ENCODE assay signal across 8 cellular contexts in genomic region chr15:90191795-90192494, GRCh38. TPM values are rescaled to one million over a fixed set of nuclear protein-coding genes. Genes with fewer than 3 reads are reported as not detected.
DNase-seq lines count a peak whose midpoint lies in the region; ATAC-seq, FAIRE-seq and TF ChIP-seq lines count a peak whose summit lies in the region.

No MANE protein-coding gene starts in this region.

- in situ Hi-C loops in K562 (cut with MboI), result no loop called here

- no peak overlapping the region for H2AFZ ChIP-seq in K562 (ENCODE audit: low read depth, low read length)

- H3K4me3 ChIP-seq in K562, result no peak overlapping the region
- H3K4me3 ChIP-seq in stomach, result no peak overlapping the region

- H4K20me1 ChIP-seq in K562 (replicated peaks; ENCODE audit: control insufficient read depth, insufficient read depth, low read length), result 0 out of 2 replicates have a peak, but pooled peaks cover 4% of the 10 kb centered on the region

- TF ChIP-seq EP300 in K562 (IDR thresholded peaks at IDR 0.05; ENCODE audit: low read length), result no peak
- TF ChIP-seq EP300 in stomach (IDR thresholded peaks at IDR 0.05), result no peak

- H3K4me1 ChIP-seq in K562 (replicated peaks in 1 of 2; ENCODE audit: control insufficient read depth in 2 of 2, insufficient read depth in 2 of 2, low read length in 2 of 2) (peaks cover 34 to 42% of the 10 kb centered on the region in 2 experiments), stomach (peaks cover 38 to 73% (median 59%) of the 10 kb centered on the region in 4 donors)

- no peaks in the 10 kb centered on the region for H3K9me1 ChIP-seq in K562 (ENCODE audit: control insufficient read depth, insufficient read depth, low read length)

- ATAC-seq in GM21381 (IDR thresholded peaks at IDR 0.05; ENCODE audit: unreplicated experiment) (peak; percentile 55), K562 (peak; percentile 17; the same call in 2 of the 3 replicates), left colon (peak; percentile 85)

- H3K9ac ChIP-seq in K562 (ENCODE audit: insufficient read depth in 1 of 2, low read depth in 2 of 2, low read length in 2 of 2), result peak overlapping the region in 1 of 2 experiments; percentile 86; a peak in 2 of 4 replicates

- H3K36me3 ChIP-seq in KOPT-K1 (ENCODE audit: insufficient read depth, low read length), result no peaks in the 10 kb centered on the region
- H3K36me3 ChIP-seq in K562 (ENCODE audit: control insufficient read depth, insufficient read depth, low read length), result peaks cover 41% of the 10 kb centered on the region; the same call in 2 of the 3 replicates
- peaks cover 0 to 5% (median 0%) of the 10 kb centered on the region in 4 donors for H3K36me3 ChIP-seq in stomach

- DNase-seq in DMS53 treated with DMSO at 0.1 percent for 48 hours (lab: John Stamatoyannopoulos, UW; ENCODE audit: unreplicated experiment), result peak; percentile 26
- DNase-seq in RPMI8226, result peak; percentile 100
- peak; percentile 50 to 80 (median 70) for DNase-seq in K562 (ENCODE audit: extremely low read depth in 1 of 4, low spot score in 3 of 4)
- peak; percentile 93 to 95 for DNase-seq in left colon
- DNase-seq in stomach, result peak; percentile 85
- no peak for DNase-seq in 8988T

- FAIRE-seq in K562 (lab: Jason Lieb, UNC), result no peak

- intact Hi-C loops in K562 (cut with micrococcal nuclease), result no loop called here
- intact Hi-C loops in left colon (cut with DNase I, micrococcal nuclease), result no loop called here
- intact Hi-C loops in stomach (cut with DNase I; ENCODE audit: low total_unique reads), result no loop called here

- H3K27me3 ChIP-seq in K562 (ENCODE audit: control insufficient read depth in 2 of 2, insufficient read depth in 2 of 2, low read length in 2 of 2) (no peaks in the 10 kb centered on the region), stomach (no peaks in the 10 kb centered on the region)

- TF ChIP-seq CTCF in K562 (IDR thresholded peaks at IDR 0.05 in 2 of 3, conservative IDR thresholded peaks at IDR 0.05 in 1 of 3; ENCODE audit: insufficient read depth in 2 of 3, low read depth in 1 of 3, low read length in 3 of 3), result no peak
- TF ChIP-seq CTCF in stomach (IDR thresholded peaks at IDR 0.05), result no peak

- CTCF ChIA-PET in K562 (lab: Yijun Ruan, JAX; ENCODE audit: low intra/inter-chr PET ratio), result no interaction called here

- H3K9me3 ChIP-seq in KOPT-K1 (ENCODE audit: insufficient read depth, low read length, poor library complexity, severe bottlenecking), result no peaks in the 10 kb centered on the region
- no peaks in the 10 kb centered on the region for H3K9me3 ChIP-seq in K562 (replicated peaks; ENCODE audit: control insufficient read depth, insufficient read depth, low read depth, low read length)
- H3K9me3 ChIP-seq in stomach, result no peaks in the 10 kb centered on the region

- TF ChIP-seq RAD21 in K562 (CRISPR knock-in tag; conservative IDR thresholded peaks at IDR 0.05 in 1 of 2, IDR thresholded peaks at IDR 0.05 in 1 of 2), result no peak

- WGBS in K562 (ENCODE audit: insufficient coverage, low coverage, missing lambda C conversion rate), result 51% methylated on average over 6 of the region's 7 CpGs
- WGBS in stomach, 5 donors, result 8 to 24% (median 13%) methylated on average over 6 to 7 of the region's 7 CpGs

- H3K4me2 ChIP-seq in K562 (ENCODE audit: insufficient read depth, low read length), result no peak overlapping the region

- no TSS peak for BruUV-seq in K562 (replicated peaks; lab: Mats Ljungman, UMichigan)

- no peak for TF ChIP-seq POLR2A in K562 (conservative IDR thresholded peaks at IDR 0.05)
- no peak for TF ChIP-seq POLR2A in stomach (IDR thresholded peaks at IDR 0.05)

- H3K27ac ChIP-seq in KOPT-K1 (ENCODE audit: low read depth, low read length, poor library complexity, severe bottlenecking) (peak overlapping the region; percentile 80), K562 (ENCODE audit: extremely low read depth, low read depth, low read length) (no peak overlapping the region; the same call in 2 of the 3 replicates), stomach (peak overlapping the region; percentile 72 to 82 (median 80))

- POLR2A ChIA-PET in K562 (lab: Yijun Ruan, JAX), result interaction anchor here (0.7 to 3.7 kb wide), 5 partner anchors 8 to 15 kb away, joined by 3 to 24 read pairs (median 3); partner anchors contain the start of gene SEMA4B

- H3K79me2 ChIP-seq in K562 (ENCODE audit: control insufficient read depth, insufficient read depth, low read length), result peaks cover 68% of the 10 kb centered on the region

RNA-seq across cellular contexts. Expression of gene SEMA4B, which starts 9.2 kb away (rescaled TPM):
- 229 and 471 TPM in 2 replicates for total RNA-seq in K562 (2011; cell fraction: chromatin; rRNA removed; ENCODE audit: low replicate concordance)
- 275 and 311 TPM in 2 replicates for total RNA-seq in K562 (2011; cell fraction: nucleolus; rRNA removed)
- 234 and 268 TPM in 2 replicates for total RNA-seq in K562 (2011; cell fraction: nucleoplasm; rRNA removed)
- total RNA-seq in K562 (2014; rRNA removed) (11.0 and 38.7 TPM in 2 replicates), K562 (2014; rRNA removed; fragmentation: Illumina TruSeq; extraction: Trizol) (8.5 and 10.7 TPM in 2 replicates), K562 (2015; rRNA removed; fragmentation: Illumina TruSeq; extraction: Trizol) (16.7 and 17.7 TPM in 2 replicates), K562 (2021) (33.6 and 37.9 TPM in 2 replicates), left colon (100 to 1,000 TPM in 1 of 2 donors, 10 to 100 TPM in 1; 97.2 to 165 TPM), stomach (100 to 1,000 TPM in 1 of 5 donors, 10 to 100 TPM in 4; 37.9 to 199 (median 54.0) TPM)
- polyA plus RNA-seq in K562 (2011; rRNA removed) (28.8 and 56.9 TPM in 2 replicates), K562 (2014; fragmentation: Illumina TruSeq; extraction: Trizol) (10.9 and 16.9 TPM in 2 replicates), K562 (2014; fragmentation: Nextera tagmentation; extraction: Ambion mirVana) (1 to 10 TPM; 1.3 to 1.5 TPM), K562 (2014; rRNA removed) (24.8 and 27.8 TPM in 2 replicates), stomach (10 to 100 TPM; 11.3 to 81.4 (median 17.2) TPM)
- polyA plus RNA-seq in K562 (2011; cell fraction: cytosol; rRNA removed), result 31.0 and 40.4 TPM in 2 replicates
- 155 and 194 TPM in 2 replicates for polyA plus RNA-seq in K562 (2011; cell fraction: nucleus; rRNA removed)
- 31.3 and 40.0 TPM in 2 replicates for polyA plus RNA-seq in K562 (2012)
- polyA minus RNA-seq in K562 (2011; rRNA and poly(A)+ RNA removed), result 41.6 and 47.9 TPM in 2 replicates
- polyA minus RNA-seq in K562 (2011; cell fraction: cytosol; rRNA and poly(A)+ RNA removed), result 59.8 and 102 TPM in 2 replicates
- 62.9 and 86.3 TPM in 2 replicates for polyA minus RNA-seq in K562 (2011; cell fraction: nucleus; rRNA and poly(A)+ RNA removed)

RNA-seq across cellular contexts. Expression of gene CIB1, which starts 41.8 kb away (rescaled TPM):
- 14.3 and 33.8 TPM in 2 replicates for total RNA-seq in K562 (2011; cell fraction: chromatin; rRNA removed; ENCODE audit: low replicate concordance)
- total RNA-seq in K562 (2011; cell fraction: nucleolus; rRNA removed), result 35.9 and 36.5 TPM in 2 replicates
- 26.0 and 30.1 TPM in 2 replicates for total RNA-seq in K562 (2011; cell fraction: nucleoplasm; rRNA removed)
- total RNA-seq in K562 (2014; rRNA removed) (61.4 and 94.5 TPM in 2 replicates), K562 (2014; rRNA removed; fragmentation: Illumina TruSeq; extraction: Trizol) (46.9 and 49.6 TPM in 2 replicates), K562 (2015; rRNA removed; fragmentation: Illumina TruSeq; extraction: Trizol) (63.4 and 64.5 TPM in 2 replicates), K562 (2021) (106 and 107 TPM in 2 replicates), left colon (100 to 1,000 TPM; 235 to 242 TPM), stomach (100 to 1,000 TPM in 1 of 5 donors, 10 to 100 TPM in 4; 27.4 to 166 (median 36.6) TPM)
- polyA plus RNA-seq in K562 (2011; rRNA removed) (136 and 186 TPM in 2 replicates), K562 (2014; fragmentation: Illumina TruSeq; extraction: Trizol) (107 and 138 TPM in 2 replicates), K562 (2014; fragmentation: Nextera tagmentation; extraction: Ambion mirVana) (10 to 100 TPM; 14.9 to 33.8 TPM), K562 (2014; rRNA removed) (128 and 142 TPM in 2 replicates), stomach (100 to 1,000 TPM; 128 to 206 (median 158) TPM)
- 212 and 302 TPM in 2 replicates for polyA plus RNA-seq in K562 (2011; cell fraction: cytosol; rRNA removed)
- 104 and 147 TPM in 2 replicates for polyA plus RNA-seq in K562 (2011; cell fraction: nucleus; rRNA removed)
- 132 and 166 TPM in 2 replicates for polyA plus RNA-seq in K562 (2012)
- polyA minus RNA-seq in K562 (2011; rRNA and poly(A)+ RNA removed), result 38.2 and 47.4 TPM in 2 replicates
- 35.2 and 37.1 TPM in 2 replicates for polyA minus RNA-seq in K562 (2011; cell fraction: cytosol; rRNA and poly(A)+ RNA removed)
- polyA minus RNA-seq in K562 (2011; cell fraction: nucleus; rRNA and poly(A)+ RNA removed), result 10.0 and 16.9 TPM in 2 replicates

RNA-seq across cellular contexts. Expression of gene GDPGP1, which starts 42.1 kb away (rescaled TPM):
- total RNA-seq in K562 (2011; cell fraction: chromatin; rRNA removed; ENCODE audit: low replicate concordance), result 9.0 and 29.0 TPM in 2 replicates
- total RNA-seq in K562 (2011; cell fraction: nucleolus; rRNA removed), result 29.9 and 32.4 TPM in 2 replicates
- 18.3 and 18.8 TPM in 2 replicates for total RNA-seq in K562 (2011; cell fraction: nucleoplasm; rRNA removed)
- 3.9 and 4.0 TPM in 2 replicates for total RNA-seq in K562 (2014; rRNA removed)
- total RNA-seq in K562 (2014; rRNA removed; fragmentation: Illumina TruSeq; extraction: Trizol), result 2.8 and 3.0 TPM in 2 replicates
- 2.4 and 3.0 TPM in 2 replicates for total RNA-seq in K562 (2015; rRNA removed; fragmentation: Illumina TruSeq; extraction: Trizol)
- 6.0 and 6.1 TPM in 2 replicates for total RNA-seq in K562 (2021)
- 3.7 and 4.0 TPM in 2 replicates for polyA plus RNA-seq in K562 (2011; rRNA removed)
- polyA plus RNA-seq in K562 (2011; cell fraction: cytosol; rRNA removed), result 1.4 and 2.7 TPM in 2 replicates
- 9.9 and 12.7 TPM in 2 replicates for polyA plus RNA-seq in K562 (2011; cell fraction: nucleus; rRNA removed)
- polyA plus RNA-seq in K562 (2012), result 2.3 and 4.2 TPM in 2 replicates
- 1.2 and 2.0 TPM in 2 replicates for polyA plus RNA-seq in K562 (2014; fragmentation: Illumina TruSeq; extraction: Trizol)
- polyA plus RNA-seq in K562 (2014; fragmentation: Nextera tagmentation; extraction: Ambion mirVana), result under 1 TPM; 0.78 to 0.92 TPM
- polyA plus RNA-seq in K562 (2014; rRNA removed), result 2.6 and 3.3 TPM in 2 replicates
- 7.1 and 7.7 TPM in 2 replicates for polyA minus RNA-seq in K562 (2011; rRNA and poly(A)+ RNA removed)
- 6.0 and 7.6 TPM in 2 replicates for polyA minus RNA-seq in K562 (2011; cell fraction: cytosol; rRNA and poly(A)+ RNA removed)
- polyA minus RNA-seq in K562 (2011; cell fraction: nucleus; rRNA and poly(A)+ RNA removed), result 13.9 and 15.4 TPM in 2 replicates
- total RNA-seq in left colon, result 10 to 100 TPM; 19.6 to 22.3 TPM
- 10 to 100 TPM in 1 of 5 donors, 1 to 10 TPM in 2, under 1 TPM in 1, not detected in 1; under 0.01 to 26.6 (median 5.9) TPM for total RNA-seq in stomach
- 1 to 10 TPM in 2 of 3 donors, under 1 TPM in 1; 0.92 to 3.2 (median 2.4) TPM for polyA plus RNA-seq in stomach

RNA-seq across cellular contexts. Expression of gene TTLL13, which starts 57.4 kb away (rescaled TPM):
- 1.1 and 1.4 TPM in 2 replicates for total RNA-seq in K562 (2011; cell fraction: chromatin; rRNA removed; ENCODE audit: low replicate concordance)
- total RNA-seq in K562 (2011; cell fraction: nucleolus; rRNA removed), result 0.53 and 0.83 TPM in 2 replicates
- 0.37 and 0.76 TPM in 2 replicates for total RNA-seq in K562 (2011; cell fraction: nucleoplasm; rRNA removed)
- total RNA-seq in K562 (2014; rRNA removed) (0.04 TPM in 1 of 2 replicates, not detected in the other), K562 (2014; rRNA removed; fragmentation: Illumina TruSeq; extraction: Trizol) (0.10 and 0.22 TPM in 2 replicates), K562 (2015; rRNA removed; fragmentation: Illumina TruSeq; extraction: Trizol) (0.11 TPM in 1 of 2 replicates, not detected in the other), K562 (2021) (0.11 and 0.36 TPM in 2 replicates), left colon (under 1 TPM; 0.47 to 0.58 TPM), stomach (not detected)
- polyA plus RNA-seq in K562 (2011; rRNA removed) (0.20 and 0.24 TPM in 2 replicates), K562 (2014; fragmentation: Illumina TruSeq; extraction: Trizol) (0.12 TPM in 1 of 2 replicates, not detected in the other), K562 (2014; fragmentation: Nextera tagmentation; extraction: Ambion mirVana) (under 1 TPM; 0.10 to 0.17 TPM), K562 (2014; rRNA removed) (0.05 TPM in 1 of 2 replicates, not detected in the other), stomach (under 1 TPM in 1 of 3 donors, not detected in 2; 0.10 TPM)
- 0.22 and 0.24 TPM in 2 replicates for polyA plus RNA-seq in K562 (2011; cell fraction: cytosol; rRNA removed)
- 0.49 and 0.74 TPM in 2 replicates for polyA plus RNA-seq in K562 (2011; cell fraction: nucleus; rRNA removed)
- 0.17 and 0.55 TPM in 2 replicates for polyA plus RNA-seq in K562 (2012)
- polyA minus RNA-seq in K562 (2011; rRNA and poly(A)+ RNA removed), result 0.28 and 0.51 TPM in 2 replicates
- polyA minus RNA-seq in K562 (2011; cell fraction: cytosol; rRNA and poly(A)+ RNA removed), result not detected in 2 replicates
- polyA minus RNA-seq in K562 (2011; cell fraction: nucleus; rRNA and poly(A)+ RNA removed), result 0.22 and 0.40 TPM in 2 replicates

Comparison
In these comparisons a context has a peak if more than half of its experiments do, and no peak if none do; other contexts are left out.
1. ATAC-seq: peak in every context shown above with its lines; median percentile 85 in left colon; 55 in GM21381; 17 in K562.